Comparison of ENCODE assay signal across 8 cellular contexts in the genomic region with DNA sequence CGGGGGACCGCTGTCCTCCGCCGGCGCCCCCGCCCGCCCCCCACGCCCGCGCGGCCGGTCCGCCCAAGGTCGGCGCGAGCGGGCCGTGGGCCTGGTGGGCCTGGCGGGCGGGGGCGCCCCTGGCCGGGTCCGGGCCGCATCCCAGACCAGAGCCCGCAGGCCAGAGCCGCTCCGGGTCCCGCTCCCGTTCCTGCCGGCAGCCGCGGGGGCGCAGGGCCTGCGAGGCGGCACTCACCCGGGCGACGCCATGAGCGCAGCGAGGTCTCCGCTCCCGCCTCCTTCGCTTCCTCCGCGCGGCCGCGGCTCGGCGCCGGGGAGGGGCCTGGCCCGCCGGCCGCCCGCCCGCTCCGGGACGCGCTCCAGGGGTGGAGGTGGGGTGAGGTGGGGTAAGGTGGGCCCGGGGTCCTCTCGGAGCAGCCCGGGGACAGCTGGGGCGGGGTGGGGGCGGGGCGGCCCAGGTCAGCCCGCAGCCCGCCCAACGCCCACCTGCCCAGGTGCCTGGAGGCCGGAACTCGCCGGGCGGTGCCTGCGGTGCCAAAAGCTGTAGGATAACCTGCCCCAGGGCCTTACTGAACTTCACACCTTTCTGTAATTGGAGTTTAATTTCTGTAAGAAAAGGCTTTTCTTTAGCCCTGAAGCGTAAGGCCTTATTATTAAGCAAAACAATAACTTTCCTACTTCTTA. TPM values are rescaled to one million over a fixed set of nuclear protein-coding genes. Genes with fewer than 3 reads are reported as not detected.
DNase-seq lines count a peak whose midpoint lies in the region; TF ChIP-seq lines count a peak whose summit lies in the region.

A gene with protein sequence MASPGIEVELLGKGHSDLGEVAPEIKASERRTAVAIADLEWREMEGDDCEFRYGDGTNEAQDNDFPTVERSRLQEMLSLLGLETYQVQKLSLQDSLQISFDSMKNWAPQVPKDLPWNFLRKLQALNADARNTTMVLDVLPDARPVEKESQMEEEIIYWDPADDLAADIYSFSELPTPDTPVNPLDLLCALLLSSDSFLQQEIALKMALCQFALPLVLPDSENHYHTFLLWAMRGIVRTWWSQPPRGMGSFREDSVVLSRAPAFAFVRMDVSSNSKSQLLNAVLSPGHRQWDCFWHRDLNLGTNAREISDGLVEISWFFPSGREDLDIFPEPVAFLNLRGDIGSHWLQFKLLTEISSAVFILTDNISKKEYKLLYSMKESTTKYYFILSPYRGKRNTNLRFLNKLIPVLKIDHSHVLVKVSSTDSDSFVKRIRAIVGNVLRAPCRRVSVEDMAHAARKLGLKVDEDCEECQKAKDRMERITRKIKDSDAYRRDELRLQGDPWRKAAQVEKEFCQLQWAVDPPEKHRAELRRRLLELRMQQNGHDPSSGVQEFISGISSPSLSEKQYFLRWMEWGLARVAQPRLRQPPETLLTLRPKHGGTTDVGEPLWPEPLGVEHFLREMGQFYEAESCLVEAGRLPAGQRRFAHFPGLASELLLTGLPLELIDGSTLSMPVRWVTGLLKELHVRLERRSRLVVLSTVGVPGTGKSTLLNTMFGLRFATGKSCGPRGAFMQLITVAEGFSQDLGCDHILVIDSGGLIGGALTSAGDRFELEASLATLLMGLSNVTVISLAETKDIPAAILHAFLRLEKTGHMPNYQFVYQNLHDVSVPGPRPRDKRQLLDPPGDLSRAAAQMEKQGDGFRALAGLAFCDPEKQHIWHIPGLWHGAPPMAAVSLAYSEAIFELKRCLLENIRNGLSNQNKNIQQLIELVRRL (minus strand): TSS at position 270 of the 684 bp plus-strand sequence. CDS start 21 bp downstream, at position 249.

- H3K9ac ChIP-seq in duodenal mucosa (ENCODE audit: low read depth in 1 of 2, low read length in 2 of 2), result peak within 1 kb of the TSS; percentile 90 to 92

- no peak for TF ChIP-seq POLR2A in lower leg skin (IDR thresholded peaks at IDR 0.05)

- POLR2A ChIA-PET in HEK293T (lab: Yijun Ruan, JAX), result interaction anchor here (1.0 to 1.2 kb wide), 3 partner anchors 15 to 37 kb away, joined by 3 to 6 read pairs (median 5); a partner anchor contains a TSS

- peak; percentile 85 for DNase-seq in DMS 273 (lab: John Stamatoyannopoulos, UW; ENCODE audit: unreplicated experiment)
- DNase-seq in DMS 273 treated with DMSO at 0.1 percent for 48 hours (lab: John Stamatoyannopoulos, UW), result no peak
- peak; percentile 73 for DNase-seq in HEK293T (ENCODE audit: extremely low spot score)
- DNase-seq in NCI-H1105 treated with DMSO at 0.1 percent for 48 hours (lab: John Stamatoyannopoulos, UW), result peak; percentile 39
- peak; percentile 22 to 23 for DNase-seq in activated CD4-positive, alpha-beta T cell treated with anti-CD3 and anti-CD28 coated beads, Interleukin-2, amount 50 U/mL, for 24 hours (ENCODE audit: low read depth in 1 of 2, low spot score in 1 of 2)
- DNase-seq in lower leg skin (ENCODE audit: low spot score in 2 of 2), result peak in 1 of 2 donors; percentile 87
- DNase-seq in stimulated activated CD4-positive, alpha-beta T cell treated with anti-CD3 and anti-CD28 coated beads, TNF-alpha, amount 100 ng/mL, for 1 hour (ENCODE audit: low read depth in 3 of 3, low spot score in 1 of 3), result peak; percentile 7 to 43 (median 29)

- no peak for TF ChIP-seq CTCF in lower leg skin (IDR thresholded peaks at IDR 0.05)

- WGBS in lower leg skin, 2 donors, result 1% methylated on average over 10 to 21 of the region's 74 CpGs

- no peaks in the 10 kb centered on the region for H3K27me3 ChIP-seq in duodenal mucosa (ENCODE audit: control insufficient read depth in 1 of 2, insufficient read depth in 2 of 2, low read length in 2 of 2)

- CTCF ChIA-PET in HEK293T (lab: Yijun Ruan, JAX), result no interaction called here

- peaks cover 0 to 8% of the 10 kb centered on the region in 2 donors for H3K36me3 ChIP-seq in duodenal mucosa (ENCODE audit: control insufficient read depth in 1 of 2, insufficient read depth in 2 of 2, low read length in 2 of 2)

- peak within 1 kb of the TSS; percentile 81 for H3K27ac ChIP-seq in duodenal mucosa (ENCODE audit: low read depth, low read length)

- intact Hi-C loops in lower leg skin (cut with DNase I; ENCODE audit: low total_unique reads), result no loop called here

- H3K9me3 ChIP-seq in duodenal mucosa (ENCODE audit: control insufficient read depth in 1 of 2, low read length in 2 of 2), result no peaks in the 10 kb centered on the region

- peaks cover 0 to 26% of the 10 kb centered on the region in 2 donors for H3K4me1 ChIP-seq in duodenal mucosa (ENCODE audit: control insufficient read depth in 1 of 2, insufficient read depth in 2 of 2, low read length in 2 of 2)

- H3K4me3 ChIP-seq in duodenal mucosa (ENCODE audit: low read depth in 1 of 2, low read length in 2 of 2) (peak within 1 kb of the TSS; percentile 86), lower leg skin (ENCODE audit: low read depth, poor library complexity, severe bottlenecking) (peak within 1 kb of the TSS; percentile 51)

TF ChIP-seq in HEK293T, 16 proteins besides CTCF, POLR2A, EP300 and RAD21:
- no peak for TF ChIP-seq NFRKB (IDR thresholded peaks at IDR 0.05)
- no peak for TF ChIP-seq SP1 (IDR thresholded peaks at IDR 0.05)
- no peak for TF ChIP-seq FOXK2 (IDR thresholded peaks at IDR 0.05)
- no peak for TF ChIP-seq FOXA1 (IDR thresholded peaks at IDR 0.05)
- TF ChIP-seq LEF1 (IDR thresholded peaks at IDR 0.05; ENCODE audit: borderline replicate concordance), result no peak
- no peak for TF ChIP-seq ELF4 (IDR thresholded peaks at IDR 0.05)
- no peak for TF ChIP-seq L3MBTL2 (conservative IDR thresholded peaks at IDR 0.05)
- no peak for TF ChIP-seq CTBP1 (IDR thresholded peaks at IDR 0.05; ENCODE audit: borderline replicate concordance)
- TF ChIP-seq HDGF (IDR thresholded peaks at IDR 0.05; ENCODE audit: borderline replicate concordance), result no peak
- TF ChIP-seq ARNT (IDR thresholded peaks at IDR 0.05), result no peak
- TF ChIP-seq SUZ12 (IDR thresholded peaks at IDR 0.05), result no peak
- TF ChIP-seq FOXM1 (IDR thresholded peaks at IDR 0.05; ENCODE audit: borderline replicate concordance), result no peak
- no peak for TF ChIP-seq TARDBP (IDR thresholded peaks at IDR 0.05)
- TF ChIP-seq BHLHE40 (IDR thresholded peaks at IDR 0.05; ENCODE audit: borderline replicate concordance), result no peak
- TF ChIP-seq, protein P1, sequence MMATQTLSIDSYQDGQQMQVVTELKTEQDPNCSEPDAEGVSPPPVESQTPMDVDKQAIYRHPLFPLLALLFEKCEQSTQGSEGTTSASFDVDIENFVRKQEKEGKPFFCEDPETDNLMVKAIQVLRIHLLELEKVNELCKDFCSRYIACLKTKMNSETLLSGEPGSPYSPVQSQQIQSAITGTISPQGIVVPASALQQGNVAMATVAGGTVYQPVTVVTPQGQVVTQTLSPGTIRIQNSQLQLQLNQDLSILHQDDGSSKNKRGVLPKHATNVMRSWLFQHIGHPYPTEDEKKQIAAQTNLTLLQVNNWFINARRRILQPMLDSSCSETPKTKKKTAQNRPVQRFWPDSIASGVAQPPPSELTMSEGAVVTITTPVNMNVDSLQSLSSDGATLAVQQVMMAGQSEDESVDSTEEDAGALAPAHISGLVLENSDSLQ (IDR thresholded peaks at IDR 0.05), result no peak
- TF ChIP-seq ZNF384 (IDR thresholded peaks at IDR 0.05), result no peak

RNA-seq across cellular contexts. Expression of the gene that starts here (rescaled TPM):
- 10 to 100 TPM; 26.3 to 42.0 (median 34.5) TPM for total RNA-seq in lower leg skin
